Comparison of ENCODE assay signal across 18 cellular contexts in the genomic region with DNA sequence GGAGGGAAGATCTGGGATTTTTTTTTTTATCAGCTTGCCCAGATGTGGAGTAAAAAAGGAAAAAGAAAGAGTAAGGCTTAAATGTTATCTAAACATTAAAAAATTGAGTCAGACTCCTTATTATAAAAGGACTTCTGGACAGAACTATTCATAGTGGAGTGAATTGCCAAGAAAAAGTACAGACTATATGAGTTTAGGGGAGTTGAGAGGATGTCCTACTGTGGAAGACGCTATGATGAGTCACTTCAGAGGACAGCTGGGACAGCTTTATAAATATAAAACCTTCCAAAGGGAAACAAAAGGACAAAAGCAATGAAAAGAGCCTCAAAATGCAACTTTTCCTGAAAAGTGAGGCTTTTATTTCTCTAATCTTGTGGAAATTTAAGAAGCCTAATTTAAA.
DNase-seq lines count a peak whose midpoint lies in the region; ATAC-seq and TF ChIP-seq lines count a peak whose summit lies in the region.
"Had no signal": no experiment of that assay in that cellular context is flagged by ENCODE, and none has a peak within 500 bp of the region (broad histone marks: within the 10 kb centered on the region; RNA-seq: fewer than 3 reads in every experiment).

No MANE protein-coding gene starts in this region.

- H3K9me3 Mint-ChIP-seq in endodermal cell, result no peaks in the 10 kb centered on the region
- H3K9me3 Mint-ChIP-seq in activated T-helper 1 cell treated with anti-CD3 and anti-CD28 coated beads, Interleukin-12 subunit alpha, Interleukin-12 subunit beta, Interleukin-2, Interleukin-4 antibody, amounts not matched to agents 30 ng/mL and 10 ng/mL and 1 ng/mL, durations not matched to agents 14 hours and 24 hours and 36 hours, result no peaks in the 10 kb centered on the region

- H3K18ac ChIP-seq in neuronal stem cell (ENCODE audit: low read length), result no peak overlapping the region

- H2AK5ac ChIP-seq in neuronal stem cell (ENCODE audit: low read depth, low read length), result no peak overlapping the region

- no peak overlapping the region for H2BK120ac ChIP-seq in neuronal stem cell (ENCODE audit: low read depth, low read length)

- no peak overlapping the region for H4K8ac ChIP-seq in neuronal stem cell (ENCODE audit: low read depth, low read length)

- H4K20me1 ChIP-seq in OCI-LY7 (ENCODE audit: insufficient read depth, low read length), result no peaks in the 10 kb centered on the region

- H3K4me3 ChIP-seq in A673 (ENCODE audit: low read depth, low read length, poor library complexity, severe bottlenecking), result no peak overlapping the region
- H3K4me3 ChIP-seq in SJCRH30, result no peak overlapping the region
- no peak overlapping the region for H3K4me3 ChIP-seq in endodermal cell (ENCODE audit: low read length)
- H3K4me3 ChIP-seq in neuronal stem cell (ENCODE audit: low read length in 2 of 2), result no peak overlapping the region
- no peak overlapping the region for H3K4me3 ChIP-seq in OCI-LY7 (ENCODE audit: low read depth, low read length, poor library complexity, severe bottlenecking)
- H3K4me3 ChIP-seq: Peyer's patch had no signal

- H3K27me3 Mint-ChIP-seq in endodermal cell (ENCODE audit: insufficient read depth), result no peaks in the 10 kb centered on the region
- H3K27me3 Mint-ChIP-seq in activated T-helper 1 cell treated with anti-CD3 and anti-CD28 coated beads, Interleukin-12 subunit alpha, Interleukin-12 subunit beta, Interleukin-2, Interleukin-4 antibody, amounts not matched to agents 30 ng/mL and 10 ng/mL and 1 ng/mL, durations not matched to agents 14 hours and 24 hours and 36 hours (ENCODE audit: insufficient read depth), result no peaks in the 10 kb centered on the region

- H3K4me2 ChIP-seq in neuronal stem cell (ENCODE audit: insufficient read depth, low read length, poor library complexity, severe bottlenecking), result no peak overlapping the region
- H3K4me2 ChIP-seq in OCI-LY7 (ENCODE audit: low read length), result no peak overlapping the region

- H2BK5ac ChIP-seq in neuronal stem cell (ENCODE audit: low read length), result no peak overlapping the region

- no peak overlapping the region for H2BK15ac ChIP-seq in neuronal stem cell (ENCODE audit: low read length)

- TF ChIP-seq CTCF in A673 (conservative IDR thresholded peaks at IDR 0.05; ENCODE audit: low read depth, low read length) (no peak), endodermal cell (conservative IDR thresholded peaks at IDR 0.05) (no peak), OCI-LY7 (conservative IDR thresholded peaks at IDR 0.05; ENCODE audit: low read length) (no peak)

- CTCF ChIA-PET in A673 (lab: Charles Lee), result no interaction called here
- CTCF ChIA-PET in OCI-LY7 (lab: Charles Lee; ENCODE audit: unreplicated experiment), result no interaction called here

- H3K4me1 ChIP-seq in A673 (ENCODE audit: insufficient read depth, low read length, poor library complexity, severe bottlenecking) (no peaks in the 10 kb centered on the region), SJCRH30 (peaks cover 9% of the 10 kb centered on the region; the same call in 1 of the 2 replicates), endodermal cell (ENCODE audit: control insufficient read depth, insufficient read depth, low read length) (peaks cover 4% of the 10 kb centered on the region), neuronal stem cell (ENCODE audit: control insufficient read depth in 2 of 2, insufficient read depth in 1 of 2, low read depth in 1 of 2, low read length in 2 of 2) (peaks cover 2 to 26% of the 10 kb centered on the region in 2 donors), OCI-LY7 (ENCODE audit: insufficient read depth, low read length, poor library complexity, severe bottlenecking) (no peaks in the 10 kb centered on the region)
- H3K4me1 ChIP-seq: Caco-2, Peyer's patch had no signal

- H3K9me3 ChIP-seq in A673 (ENCODE audit: low read depth, low read length, poor library complexity, severe bottlenecking) (no peaks in the 10 kb centered on the region), SJCRH30 (replicated peaks) (no peaks in the 10 kb centered on the region), endodermal cell (ENCODE audit: control insufficient read depth, low read length) (no peaks in the 10 kb centered on the region), neuronal stem cell (replicated peaks in 1 of 2; ENCODE audit: control insufficient read depth in 2 of 2, insufficient read depth in 1 of 2, low read depth in 1 of 2, low read length in 2 of 2) (no peaks in the 10 kb centered on the region), OCI-LY7 (ENCODE audit: low read length) (no peaks in the 10 kb centered on the region)
- H3K9me3 ChIP-seq: Caco-2, Peyer's patch had no signal

- H3K23ac ChIP-seq in neuronal stem cell (ENCODE audit: low read depth, low read length, poor library complexity), result no peak overlapping the region

- H3K27ac ChIP-seq in A673 (ENCODE audit: low read depth, low read length, poor library complexity, severe bottlenecking) (no peak overlapping the region), SJCRH30 (peak overlapping the region; percentile 13; the same call in 1 of the 2 replicates), endodermal cell (ENCODE audit: low read depth, low read length) (peak overlapping the region; percentile 75), neuronal stem cell (replicated peaks; ENCODE audit: low read length) (peak overlapping the region; percentile 20), OCI-LY7 (ENCODE audit: low read depth, low read length, poor library complexity, severe bottlenecking) (no peak overlapping the region)
- H3K27ac ChIP-seq: Peyer's patch had no signal

- 58% methylated on average over 1 of the region's 1 CpG; no CpG with 5 or more reads in 1 of the 2 experiments for WGBS in endodermal cell (ENCODE audit: insufficient coverage in 1 of 2, insufficient read length in 1 of 2), 2 experiments
- WGBS in neuronal stem cell (ENCODE audit: extremely low coverage in 2 of 2, insufficient read length in 2 of 2, insufficient replicate concordance in 1 of 2), 2 donors, result no CpG with 5 or more reads among the region's 1 CpG

- H3K4me1 Mint-ChIP-seq in endodermal cell, result peaks cover 12% of the 10 kb centered on the region
- no peaks in the 10 kb centered on the region for H3K4me1 Mint-ChIP-seq in activated T-helper 1 cell treated with anti-CD3 and anti-CD28 coated beads, Interleukin-12 subunit alpha, Interleukin-12 subunit beta, Interleukin-2, Interleukin-4 antibody, amounts not matched to agents 30 ng/mL and 10 ng/mL and 1 ng/mL, durations not matched to agents 14 hours and 24 hours and 36 hours (ENCODE audit: low read depth)

- DNase-seq in A673 (ENCODE audit: low spot score) (peak; percentile 43), SJCRH30 (peak; percentile 11 to 44), endodermal cell (no peak), neuronal stem cell (ENCODE audit: low spot score) (no peak), OCI-LY7 (ENCODE audit: low spot score) (no peak)
- no peak for DNase-seq in activated T-helper 1 cell treated with anti-CD3 and anti-CD28 coated beads, Interleukin-12 subunit alpha, Interleukin-12 subunit beta, Interleukin-2, Interleukin-4 antibody, amounts not matched to agents 30 ng/mL and 10 ng/mL and 1 ng/mL, durations not matched to agents 14 hours and 24 hours and 36 hours (ENCODE audit: low spot score)
- DNase-seq: AML-193, Caco-2, DMS79, IMR-90, NCI-H1417, NCI-H1930, NCI-H2171, NCI-H82, Peyer's patch, SHP77 had no signal

- no peak overlapping the region for H3K27ac Mint-ChIP-seq in endodermal cell
- H3K27ac Mint-ChIP-seq in activated T-helper 1 cell treated with anti-CD3 and anti-CD28 coated beads, Interleukin-12 subunit alpha, Interleukin-12 subunit beta, Interleukin-2, Interleukin-4 antibody, amounts not matched to agents 30 ng/mL and 10 ng/mL and 1 ng/mL, durations not matched to agents 14 hours and 24 hours and 36 hours, result no peak overlapping the region

- no peaks in the 10 kb centered on the region for H3K36me3 ChIP-seq in A673 (ENCODE audit: insufficient read depth, low read length, poor library complexity, severe bottlenecking)
- no peaks in the 10 kb centered on the region for H3K36me3 ChIP-seq in SJCRH30
- H3K36me3 ChIP-seq in endodermal cell (ENCODE audit: control insufficient read depth, insufficient read depth, low read length), result no peaks in the 10 kb centered on the region
- H3K36me3 ChIP-seq in neuronal stem cell (replicated peaks in 1 of 2; ENCODE audit: control insufficient read depth in 2 of 2, insufficient read depth in 2 of 2, low read length in 2 of 2), result no peaks in the 10 kb centered on the region
- no peaks in the 10 kb centered on the region for H3K36me3 ChIP-seq in OCI-LY7 (ENCODE audit: insufficient read depth, low read length)
- H3K36me3 ChIP-seq: Peyer's patch had no signal

- POLR2A ChIA-PET in A673 (lab: Charles Lee; ENCODE audit: low non-redundant PET), result no interaction called here
- POLR2A ChIA-PET in OCI-LY7 (lab: Charles Lee), result interaction anchor here (0.6 kb wide), 1 partner anchor 269 kb away, joined by 3 read pairs; no protein-coding TSS in a partner anchor

- no peaks in the 10 kb centered on the region for H3K9me2 ChIP-seq in OCI-LY7 (ENCODE audit: insufficient read depth, low read length)

- no peak overlapping the region for H2BK12ac ChIP-seq in neuronal stem cell (ENCODE audit: low read length)

- H4K91ac ChIP-seq in neuronal stem cell (ENCODE audit: low read depth, low read length, poor library complexity), result no peak overlapping the region

- BruUV-seq in A673 (replicated peaks; lab: Mats Ljungman, UMichigan) (no TSS peak), OCI-LY7 (replicated peaks; lab: Mats Ljungman, UMichigan) (no TSS peak)

- peaks cover under 1% of the 10 kb centered on the region for H3K27me3 ChIP-seq in A673 (replicated peaks; ENCODE audit: insufficient read depth, low read depth, low read length, poor library complexity)
- no peaks in the 10 kb centered on the region for H3K27me3 ChIP-seq in SJCRH30
- no peaks in the 10 kb centered on the region for H3K27me3 ChIP-seq in endodermal cell (ENCODE audit: control insufficient read depth, insufficient read depth, low read length, poor library complexity, severe bottlenecking)
- no peaks in the 10 kb centered on the region for H3K27me3 ChIP-seq in neuronal stem cell (ENCODE audit: control insufficient read depth in 3 of 3, insufficient read depth in 3 of 3, low read depth in 1 of 3, low read length in 3 of 3)
- H3K27me3 ChIP-seq: Peyer's patch had no signal

- no peak overlapping the region for H3K9ac ChIP-seq in endodermal cell (ENCODE audit: extremely low read depth, low read length, poor library complexity, severe bottlenecking)
- H3K9ac ChIP-seq in neuronal stem cell (ENCODE audit: low read depth, low read length, poor library complexity), result no peak overlapping the region

- no peaks in the 10 kb centered on the region for H3K36me3 Mint-ChIP-seq in endodermal cell (ENCODE audit: low read depth)
- no peaks in the 10 kb centered on the region for H3K36me3 Mint-ChIP-seq in activated T-helper 1 cell treated with anti-CD3 and anti-CD28 coated beads, Interleukin-12 subunit alpha, Interleukin-12 subunit beta, Interleukin-2, Interleukin-4 antibody, amounts not matched to agents 30 ng/mL and 10 ng/mL and 1 ng/mL, durations not matched to agents 14 hours and 24 hours and 36 hours (ENCODE audit: low read depth)

- no peak overlapping the region for H3K4ac ChIP-seq in neuronal stem cell (ENCODE audit: low read length)

- H3K4me3 Mint-ChIP-seq in endodermal cell, result no peak overlapping the region
- H3K4me3 Mint-ChIP-seq in activated T-helper 1 cell treated with anti-CD3 and anti-CD28 coated beads, Interleukin-12 subunit alpha, Interleukin-12 subunit beta, Interleukin-2, Interleukin-4 antibody, amounts not matched to agents 30 ng/mL and 10 ng/mL and 1 ng/mL, durations not matched to agents 14 hours and 24 hours and 36 hours, result no peak overlapping the region

- ATAC-seq in HG02973 (IDR thresholded peaks at IDR 0.05; ENCODE audit: unreplicated experiment) (no peak), HG03039 (IDR thresholded peaks at IDR 0.05; ENCODE audit: unreplicated experiment) (no peak)

- H3K79me2 ChIP-seq in OCI-LY7 (ENCODE audit: insufficient read depth, low read depth, low read length), result no peaks in the 10 kb centered on the region

- H3K14ac ChIP-seq in neuronal stem cell (ENCODE audit: low read length), result no peak overlapping the region

- H3K79me1 ChIP-seq in neuronal stem cell (ENCODE audit: low read depth, low read length), result no peaks in the 10 kb centered on the region

- peak overlapping the region; percentile 70 for H2AFZ ChIP-seq in neuronal stem cell (ENCODE audit: low read length)
- no peak overlapping the region for H2AFZ ChIP-seq in OCI-LY7 (ENCODE audit: low read length)

- intact Hi-C loops in A673 (cut with micrococcal nuclease; ENCODE audit: unreplicated experiment) (no loop called here), OCI-LY7 (cut with micrococcal nuclease; ENCODE audit: unreplicated experiment) (no loop called here)
- intact Hi-C loops in activated T-helper 1 cell treated with anti-CD3 and anti-CD28 coated beads, Interleukin-12 subunit alpha, Interleukin-12 subunit beta, Interleukin-2, Interleukin-4 antibody, amounts not matched to agents 30 ng/mL and 10 ng/mL and 1 ng/mL, durations not matched to agents 14 hours and 24 hours and 36 hours (cut with micrococcal nuclease), result no loop called here

Comparison
In these comparisons a context has a peak if more than half of its experiments do, and no peak if none do; other contexts are left out.
1. DNase-seq: peak in A673 (single experiment) and SJCRH30 (2 of 2); none in endodermal cell (single experiment), neuronal stem cell (single experiment), activated T-helper 1 cell treated with anti-CD3 and anti-CD28 coated beads, Interleukin-12 subunit alpha, Interleukin-12 subunit beta, Interleukin-2, Interleukin-4 antibody, amounts not matched to agents 30 ng/mL and 10 ng/mL and 1 ng/mL, durations not matched to agents 14 hours and 24 hours and 36 hours (single experiment) and OCI-LY7 (single experiment).
2. H3K27ac ChIP-seq: peak in SJCRH30 (single experiment), endodermal cell (single experiment) and neuronal stem cell (single experiment); none in A673 (single experiment) and OCI-LY7 (single experiment).